Comparison of ENCODE assay signal across 25 cellular contexts in genomic region chr10:115065731-115066130, GRCh38.
"Had no signal": no experiment of that assay in that cellular context is flagged by ENCODE, and none has a peak within 500 bp of the region (broad histone marks: within the 10 kb centered on the region; RNA-seq: fewer than 3 reads in every experiment).

No MANE protein-coding gene starts in this region.

- H3K36me3 ChIP-seq: Peyer's patch, SJCRH30 had no signal

- H3K4me2 ChIP-seq: SK-N-SH had no signal

- H3K27me3 ChIP-seq: body of pancreas, SJCRH30 had no signal

- H3K36me3 Mint-ChIP-seq: activated naive CD4-positive, alpha-beta T cell treated with anti-CD3 and anti-CD28 coated beads, Interleukin-2, amount 10 ng/mL, durations not matched to agents 7 days and 5 days; activated naive CD8-positive, alpha-beta T cell treated with anti-CD3 and anti-CD28 coated beads for 36 hours had no signal

- H3K9me3 Mint-ChIP-seq: activated CD4-positive, alpha-beta memory T cell treated with anti-CD3 and anti-CD28 coated beads, Interleukin-2, amount 10 ng/mL, durations not matched to agents 7 days and 5 days; activated naive CD4-positive, alpha-beta T cell treated with anti-CD3 and anti-CD28 coated beads, Interleukin-2, amount 10 ng/mL, durations not matched to agents 7 days and 5 days; activated naive CD8-positive, alpha-beta T cell treated with anti-CD3 and anti-CD28 coated beads for 36 hours; activated T-cell treated with anti-CD3 and anti-CD28 coated beads, Interleukin-2, amount 50 U/mL, for 72 hours; activated T-helper 2 cell treated with anti-CD3 and anti-CD28 coated beads, Interferon-gamma antibody, Interleukin-2, Interleukin-4, amounts not matched to agents 10 μg/mL and 5 μg/mL and 100 μg/mL, durations not matched to agents 14 hours and 24 hours and 36 hours had no signal

- FAIRE-seq: bronchial epithelial cell had no signal

- H3K27ac Mint-ChIP-seq: activated CD4-positive, alpha-beta memory T cell treated with anti-CD3 and anti-CD28 coated beads, Interleukin-2, amount 10 ng/mL, durations not matched to agents 7 days and 5 days; activated CD4-positive, alpha-beta T cell treated with anti-CD3 and anti-CD28 coated beads for 36 hours; activated naive CD4-positive, alpha-beta T cell treated with anti-CD3 and anti-CD28 coated beads, Interleukin-2, amount 10 ng/mL, durations not matched to agents 7 days and 5 days; activated naive CD8-positive, alpha-beta T cell treated with anti-CD3 and anti-CD28 coated beads for 36 hours; activated T-cell treated with anti-CD3 and anti-CD28 coated beads, Interleukin-2, amount 50 U/mL, for 72 hours; activated T-helper 2 cell treated with anti-CD3 and anti-CD28 coated beads, Interferon-gamma antibody, Interleukin-2, Interleukin-4, amounts not matched to agents 10 μg/mL and 5 μg/mL and 100 μg/mL, durations not matched to agents 14 hours and 24 hours and 36 hours had no signal

- H3K4me3 ChIP-seq: body of pancreas, Peyer's patch, SJCRH30 had no signal

- ATAC-seq: activated CD4-positive, alpha-beta T cell treated with anti-CD3 and anti-CD28 coated beads for 36 hours; activated T-cell treated with anti-CD3 and anti-CD28 coated beads, Interleukin-2, amount 50 U/mL, for 72 hours; body of pancreas had no signal

- H3K9ac ChIP-seq: SK-N-SH had no signal

- H3K27ac ChIP-seq: body of pancreas, Peyer's patch, RWPE1, SJCRH30, VCaP had no signal

- H3K4me3 Mint-ChIP-seq: activated CD4-positive, alpha-beta memory T cell treated with anti-CD3 and anti-CD28 coated beads, Interleukin-2, amount 10 ng/mL, durations not matched to agents 7 days and 5 days; activated CD4-positive, alpha-beta T cell treated with anti-CD3 and anti-CD28 coated beads for 36 hours; activated naive CD4-positive, alpha-beta T cell treated with anti-CD3 and anti-CD28 coated beads, Interleukin-2, amount 10 ng/mL, durations not matched to agents 7 days and 5 days; activated naive CD8-positive, alpha-beta T cell treated with anti-CD3 and anti-CD28 coated beads for 36 hours; activated T-cell treated with anti-CD3 and anti-CD28 coated beads, Interleukin-2, amount 50 U/mL, for 72 hours had no signal

- H3K4me1 ChIP-seq: body of pancreas, Peyer's patch, SJCRH30 had no signal

- H3K4me1 Mint-ChIP-seq: activated CD4-positive, alpha-beta memory T cell treated with anti-CD3 and anti-CD28 coated beads, Interleukin-2, amount 10 ng/mL, durations not matched to agents 7 days and 5 days; activated CD4-positive, alpha-beta T cell treated with anti-CD3 and anti-CD28 coated beads for 36 hours; activated naive CD4-positive, alpha-beta T cell treated with anti-CD3 and anti-CD28 coated beads, Interleukin-2, amount 10 ng/mL, durations not matched to agents 7 days and 5 days; activated naive CD8-positive, alpha-beta T cell treated with anti-CD3 and anti-CD28 coated beads for 36 hours had no signal

- H3K9me3 ChIP-seq: body of pancreas, Peyer's patch, SJCRH30, SK-N-SH had no signal

- DNase-seq: activated CD4-positive, alpha-beta memory T cell treated with anti-CD3 and anti-CD28 coated beads, Interleukin-2, amount 10 ng/mL, durations not matched to agents 7 days and 5 days; activated CD4-positive, alpha-beta T cell treated with anti-CD3 and anti-CD28 coated beads for 36 hours; activated CD4-positive, alpha-beta T cell treated with anti-CD3 and anti-CD28 coated beads, Interleukin-2, amount 50 U/mL, for 1 hour; activated gamma-delta T cell treated with Interleukin-2 at 50 U/mL for 16 hours; activated naive CD4-positive, alpha-beta T cell treated with anti-CD3 and anti-CD28 coated beads, Interleukin-2, amount 10 ng/mL, durations not matched to agents 7 days and 5 days; activated naive CD8-positive, alpha-beta T cell treated with anti-CD3 and anti-CD28 coated beads for 36 hours; activated T-cell treated with anti-CD3 and anti-CD28 coated beads for 4 hours; activated T-cell treated with anti-CD3 and anti-CD28 coated beads, Interleukin-2, amount 50 U/mL, for 72 hours; body of pancreas; central memory CD4-positive, alpha-beta T cell; NCI-H1048; NCI-H146; NCI-H187 treated with DMSO at 0.1 percent for 48 hours; NCI-H2081 treated with DMSO at 0.1 percent for 48 hours; NCI-H446; NCI-H524; Peyer's patch; Right ventricle myocardium superior; SJCRH30; SK-N-SH; T-helper 1 cell had no signal
